ENCODE assay signal across 9 cellular contexts in the genomic region with DNA sequence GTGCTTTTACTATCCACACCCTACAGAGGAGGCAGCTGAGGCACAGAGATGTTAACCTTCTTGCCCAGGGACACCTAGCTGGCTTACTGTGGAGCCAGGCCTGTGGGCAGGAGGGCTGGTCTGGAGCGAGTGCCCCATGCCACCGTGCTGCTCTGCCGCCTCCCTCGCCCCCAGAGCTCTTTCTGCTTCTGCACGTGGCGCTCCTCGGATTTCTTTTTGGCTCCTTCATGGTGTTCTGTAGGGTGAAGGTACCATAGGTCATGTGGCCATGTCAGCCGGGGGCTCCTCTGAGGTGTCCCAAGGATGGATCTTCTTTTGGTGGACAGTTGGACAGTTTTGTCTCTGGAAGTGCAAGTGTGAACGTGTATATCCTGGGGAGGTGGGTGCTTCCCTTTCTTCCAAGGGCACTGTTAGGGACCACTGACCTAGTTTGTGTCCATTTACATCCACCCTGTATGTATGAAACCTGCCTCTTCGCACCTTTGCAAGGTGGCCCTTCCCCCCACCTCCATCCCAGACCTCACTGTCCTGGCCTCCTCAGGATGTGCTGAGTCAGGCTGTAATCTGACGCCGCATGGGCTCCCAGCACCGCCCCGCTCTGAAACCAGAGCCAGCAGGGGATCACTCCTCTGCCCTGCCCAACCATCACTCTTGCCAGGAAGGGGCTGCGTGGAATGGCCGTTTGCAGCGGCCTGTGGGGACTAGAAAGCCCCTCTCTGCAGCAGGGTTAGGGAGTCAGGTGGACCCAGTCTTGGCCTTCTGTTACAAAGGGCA. TPM values are rescaled to one million over a fixed set of nuclear protein-coding genes. Genes with fewer than 3 reads are reported as not detected.
DNase-seq lines count a peak whose midpoint lies in the region; ATAC-seq, FAIRE-seq and TF ChIP-seq lines count a peak whose summit lies in the region.
"Had no signal": no experiment of that assay in that cellular context is flagged by ENCODE, and none has a peak within 500 bp of the region (broad histone marks: within the 10 kb centered on the region; RNA-seq: fewer than 3 reads in every experiment).

No MANE protein-coding gene starts in this region.

- H3K4me3 Mint-ChIP-seq in activated naive CD4-positive, alpha-beta T cell treated with anti-CD3 and anti-CD28 coated beads, Interleukin-2, amount 10 ng/mL, durations not matched to agents 7 days and 5 days, result no peak overlapping the region
- H3K4me3 Mint-ChIP-seq: IgD-negative memory B cell had no signal

- H3K9me3 ChIP-seq in uterus, result no peaks in the 10 kb centered on the region

- no peak for ATAC-seq in activated naive CD4-positive, alpha-beta T cell treated with anti-CD3 and anti-CD28 coated beads, Interleukin-2, amount 50 U/mL, for 72 hours
- ATAC-seq in GM21447 (IDR thresholded peaks at IDR 0.05; ENCODE audit: unreplicated experiment), result no peak
- no peak for ATAC-seq in GM19023 (IDR thresholded peaks at IDR 0.05; ENCODE audit: unreplicated experiment)

- peaks cover 0 to 21% of the 10 kb centered on the region in 2 donors for H3K4me1 ChIP-seq in uterus

- no peaks in the 10 kb centered on the region for H3K9me3 Mint-ChIP-seq in activated naive CD4-positive, alpha-beta T cell treated with anti-CD3 and anti-CD28 coated beads, Interleukin-2, amount 10 ng/mL, durations not matched to agents 7 days and 5 days
- H3K9me3 Mint-ChIP-seq in activated naive CD4-positive, alpha-beta T cell treated with anti-CD3 and anti-CD28 coated beads, Interleukin-2, amount 50 U/mL, for 72 hours, result no peaks in the 10 kb centered on the region
- H3K9me3 Mint-ChIP-seq: IgD-negative memory B cell had no signal

- DNase-seq in activated naive CD4-positive, alpha-beta T cell treated with anti-CD3 and anti-CD28 coated beads, Interleukin-2, amount 10 ng/mL, durations not matched to agents 7 days and 5 days, result no peak
- DNase-seq in activated naive CD4-positive, alpha-beta T cell treated with anti-CD3 and anti-CD28 coated beads, Interleukin-2, amount 50 U/mL, for 72 hours (ENCODE audit: low spot score in 2 of 2), result no peak
- peak; percentile 63 for DNase-seq in brain microvascular endothelial cell
- DNase-seq in kidney epithelial cell (ENCODE audit: low read depth), result peak; percentile 34
- DNase-seq in uterus, result peak in 1 of 2 donors; percentile 63
- no peak for DNase-seq in GM12892 (ENCODE audit: insufficient read length)

- no peaks in the 10 kb centered on the region for H3K27me3 Mint-ChIP-seq in activated naive CD4-positive, alpha-beta T cell treated with anti-CD3 and anti-CD28 coated beads, Interleukin-2, amount 10 ng/mL, durations not matched to agents 7 days and 5 days
- H3K27me3 Mint-ChIP-seq: IgD-negative memory B cell had no signal

- peak overlapping the region; percentile 65 for H3K27ac Mint-ChIP-seq in activated naive CD4-positive, alpha-beta T cell treated with anti-CD3 and anti-CD28 coated beads, Interleukin-2, amount 10 ng/mL, durations not matched to agents 7 days and 5 days
- H3K27ac Mint-ChIP-seq in activated naive CD4-positive, alpha-beta T cell treated with anti-CD3 and anti-CD28 coated beads, Interleukin-2, amount 50 U/mL, for 72 hours, result peak overlapping the region in 1 of 2 donors; percentile 17
- H3K27ac Mint-ChIP-seq: IgD-negative memory B cell had no signal

- TF ChIP-seq POLR2A in uterus (IDR thresholded peaks at IDR 0.05), result no peak
- no peak for TF ChIP-seq POLR2A in GM12892 (IDR thresholded peaks at IDR 0.05; ENCODE audit: low read depth, low read length)

- H3K36me3 ChIP-seq in brain microvascular endothelial cell (replicated peaks) (peaks cover 47% of the 10 kb centered on the region), kidney epithelial cell (ENCODE audit: control insufficient read depth, insufficient read depth, low read length) (no peaks in the 10 kb centered on the region), uterus (no peaks in the 10 kb centered on the region)

- H3K4me3 ChIP-seq in brain microvascular endothelial cell (ENCODE audit: low read depth, low read length) (no peak overlapping the region), kidney epithelial cell (ENCODE audit: low read depth, low read length) (no peak overlapping the region), uterus (no peak overlapping the region)

- no peaks in the 10 kb centered on the region for H3K4me1 Mint-ChIP-seq in activated naive CD4-positive, alpha-beta T cell treated with anti-CD3 and anti-CD28 coated beads, Interleukin-2, amount 10 ng/mL, durations not matched to agents 7 days and 5 days

- no peak overlapping the region for H3K27ac ChIP-seq in brain microvascular endothelial cell
- peak overlapping the region; percentile 19 to 41 for H3K27ac ChIP-seq in uterus

- no peak for FAIRE-seq in GM12892 (lab: Jason Lieb, UNC)

- H3K27me3 ChIP-seq in brain microvascular endothelial cell (replicated peaks) (no peaks in the 10 kb centered on the region), kidney epithelial cell (ENCODE audit: control insufficient read depth, insufficient read depth, low read length) (no peaks in the 10 kb centered on the region), uterus (no peaks in the 10 kb centered on the region)

- intact Hi-C loops in uterus (cut with DNase I; ENCODE audit: low total_unique reads), result no loop called here

- no peak for TF ChIP-seq CTCF in brain microvascular endothelial cell (IDR thresholded peaks at IDR 0.05; ENCODE audit: low read depth, low read length, missing control alignments)
- no peak for TF ChIP-seq CTCF in kidney epithelial cell (IDR thresholded peaks at IDR 0.05; ENCODE audit: insufficient read depth, low read length, poor library complexity, severe bottlenecking)
- no peak for TF ChIP-seq CTCF in uterus (IDR thresholded peaks at IDR 0.05)

- CTCF ChIA-PET in activated naive CD4-positive, alpha-beta T cell treated with anti-CD3 and anti-CD28 coated beads, Interleukin-2, amount 10 ng/mL, durations not matched to agents 7 days and 5 days (lab: Charles Lee), result interaction anchor here (6.6 kb wide), 1 partner anchor 110 kb away, joined by 87 read pairs; no protein-coding TSS in a partner anchor

- H3K36me3 Mint-ChIP-seq in activated naive CD4-positive, alpha-beta T cell treated with anti-CD3 and anti-CD28 coated beads, Interleukin-2, amount 10 ng/mL, durations not matched to agents 7 days and 5 days, result peaks cover 21% of the 10 kb centered on the region
- H3K36me3 Mint-ChIP-seq in activated naive CD4-positive, alpha-beta T cell treated with anti-CD3 and anti-CD28 coated beads, Interleukin-2, amount 50 U/mL, for 72 hours, result no peaks in the 10 kb centered on the region

- in situ Hi-C loops in brain microvascular endothelial cell (cut with HindIII; ENCODE audit: low pct_ligation_motif_present, low sequenced_read_pairs), result no loop called here

RNA-seq across cellular contexts. Expression of a gene that starts 31.7 kb away (rescaled TPM):
- 10 to 100 TPM; 11.2 to 32.7 TPM for total RNA-seq in activated naive CD4-positive, alpha-beta T cell treated with anti-CD3 and anti-CD28 coated beads, Interleukin-2, amount 50 U/mL, for 72 hours
- total RNA-seq in kidney epithelial cell (9.7 and 12.2 TPM in 2 replicates), uterus (10 to 100 TPM in 2 of 4 donors, 1 to 10 TPM in 2; 3.2 to 41.9 (median 16.6) TPM)
- 15.2 TPM for polyA plus RNA-seq in GM12892 (2012; ENCODE audit: missing spikeins)

RNA-seq across cellular contexts. Expression of a gene that starts 43.7 kb away (rescaled TPM):
- total RNA-seq in activated naive CD4-positive, alpha-beta T cell treated with anti-CD3 and anti-CD28 coated beads, Interleukin-2, amount 50 U/mL, for 72 hours, result 100 to 1,000 TPM in 1 of 2 donors, 10 to 100 TPM in 1; 100.0 to 112 TPM
- total RNA-seq in kidney epithelial cell, result 103 and 110 TPM in 2 replicates
- total RNA-seq in uterus, result 10 to 100 TPM; 21.5 to 64.4 (median 47.1) TPM
- polyA plus RNA-seq in GM12892 (2012; ENCODE audit: missing spikeins), result 66.5 TPM

RNA-seq across cellular contexts. Expression of a gene that starts 44.1 kb away (rescaled TPM):
- total RNA-seq in activated naive CD4-positive, alpha-beta T cell treated with anti-CD3 and anti-CD28 coated beads, Interleukin-2, amount 50 U/mL, for 72 hours, result 10 to 100 TPM; 61.3 to 76.5 TPM
- total RNA-seq in kidney epithelial cell (50.6 and 53.3 TPM in 2 replicates), uterus (10 to 100 TPM; 38.5 to 65.1 (median 46.4) TPM)
- polyA plus RNA-seq in GM12892 (2012; ENCODE audit: missing spikeins), result 46.5 TPM

RNA-seq across cellular contexts. Expression of a gene that starts 48.2 kb away (rescaled TPM):
- total RNA-seq in activated naive CD4-positive, alpha-beta T cell treated with anti-CD3 and anti-CD28 coated beads, Interleukin-2, amount 50 U/mL, for 72 hours, result not detected
- 2.8 and 5.8 TPM in 2 replicates for total RNA-seq in kidney epithelial cell
- total RNA-seq in uterus, result 10 to 100 TPM in 2 of 4 donors, 1 to 10 TPM in 2; 2.4 to 83.0 (median 19.6) TPM
- 0.36 TPM for polyA plus RNA-seq in GM12892 (2012; ENCODE audit: missing spikeins)
- polyA plus RNA-seq: IgD-negative memory B cell had no signal

Comparison
In these comparisons a context has a peak if more than half of its experiments do, and no peak if none do; other contexts are left out.
1. DNase-seq: peak in brain microvascular endothelial cell (single experiment) and kidney epithelial cell (single experiment); none in activated naive CD4-positive, alpha-beta T cell treated with anti-CD3 and anti-CD28 coated beads, Interleukin-2, amount 10 ng/mL, durations not matched to agents 7 days and 5 days (single experiment), activated naive CD4-positive, alpha-beta T cell treated with anti-CD3 and anti-CD28 coated beads, Interleukin-2, amount 50 U/mL, for 72 hours (0 of 2) and GM12892 (single experiment).